Comparison of ENCODE assay signal across 19 cellular contexts in genomic region chr6:117215353-117216090, GRCh38. TPM values are rescaled to one million over a fixed set of nuclear protein-coding genes. Genes with fewer than 3 reads are reported as not detected.
A peak's percentile ranks its signal among the peaks of the same experiment; 100 is the strongest.
DNase-seq lines count a peak whose midpoint lies in the region; ATAC-seq, FAIRE-seq and TF ChIP-seq lines count a peak whose summit lies in the region.
"Had no signal": no experiment of that assay in that cellular context is flagged by ENCODE, and none has a peak within 500 bp of the region (broad histone marks: within the 10 kb centered on the region; RNA-seq: fewer than 3 reads in every experiment).

No MANE protein-coding gene starts in this region.

- TF ChIP-seq POLR2A in H54 (IDR thresholded peaks at IDR 0.05; ENCODE audit: low read depth, low read length), result no peak

- intact Hi-C loops in Right ventricle myocardium inferior (cut with DNase I) (no loop called here), left ventricle myocardium superior (cut with micrococcal nuclease) (no loop called here)

- no peak overlapping the region for H3K4me3 ChIP-seq in bronchial epithelial cell (ENCODE audit: low read depth, low read length)
- H3K4me3 ChIP-seq: BLaER1 treated with 17β-estradiol and CSF1 and Interleukin-3, amounts not matched to agents 10 nM and 100 nM; GM12878; HAP-1 had no signal

- H3K27me3 ChIP-seq in bronchial epithelial cell (ENCODE audit: control insufficient read depth, insufficient read depth, low read length), result no peaks in the 10 kb centered on the region
- H3K27me3 ChIP-seq: BLaER1 treated with 17β-estradiol and CSF1 and Interleukin-3, amounts not matched to agents 10 nM and 100 nM had no signal

- FAIRE-seq in bronchial epithelial cell (lab: Jason Lieb, UNC) (no peak), H54 (lab: Jason Lieb, UNC) (no peak)
- FAIRE-seq: GM12878, H1, HTR-8/SVneo had no signal

- ATAC-seq in Right ventricle myocardium inferior (peak; percentile 39), left ventricle myocardium superior (no peak), GM21390 (IDR thresholded peaks at IDR 0.05; ENCODE audit: unreplicated experiment) (no peak)
- ATAC-seq: CD8-positive, alpha-beta T cell; GM12878 had no signal

- TF ChIP-seq CTCF in bronchial epithelial cell (IDR thresholded peaks at IDR 0.05; ENCODE audit: insufficient read depth, low read length, severe bottlenecking) (no peak), GM10266 (IDR thresholded peaks at IDR 0.05; ENCODE audit: control insufficient read depth, insufficient read depth, low read depth, missing control alignments) (no peak)

- H3K36me3 ChIP-seq in bronchial epithelial cell (ENCODE audit: control insufficient read depth, insufficient read depth, low read length), result no peaks in the 10 kb centered on the region
- H3K36me3 ChIP-seq: BLaER1 treated with 17β-estradiol and CSF1 and Interleukin-3, amounts not matched to agents 10 nM and 100 nM; HAP-1 had no signal

- no peak for DNase-seq in Right ventricle myocardium inferior (ENCODE audit: missing footprints)
- no peak for DNase-seq in left ventricle myocardium superior
- peak; percentile 37 for DNase-seq in bronchial epithelial cell (ENCODE audit: low read depth)
- peak; percentile 2 for DNase-seq in kidney tubule cell (ENCODE audit: low spot score)
- no peak for DNase-seq in H54 (ENCODE audit: insufficient read length, low spot score)
- DNase-seq in GM10266 (ENCODE audit: extremely low spot score), result no peak
- DNase-seq: Calu3, DMS79 treated with DMSO at 0.1 percent for 48 hours, GF-D8, IMR-90 had no signal

RNA-seq across cellular contexts. Expression of gene VGLL2, which starts 49.8 kb away (rescaled TPM):
- total RNA-seq in Right ventricle myocardium inferior (not detected), left ventricle myocardium superior (not detected), bronchial epithelial cell (not detected in 2 replicates)
- total RNA-seq: A172; B cell; Calu3; CD8-positive, alpha-beta T cell; GM12878; H1; IMR-90 had no signal

Comparison
In these comparisons a context has a peak if more than half of its experiments do, and no peak if none do; other contexts are left out.
1. DNase-seq: peak in bronchial epithelial cell (single experiment) and kidney tubule cell (single experiment); none in Right ventricle myocardium inferior (single experiment), left ventricle myocardium superior (single experiment), H54 (single experiment) and GM10266 (single experiment).